ENCODE assay signal across 9 cellular contexts in genomic region chr4:180449395-180449956, GRCh38.
DNase-seq lines count a peak whose midpoint lies in the region; ATAC-seq, FAIRE-seq and TF ChIP-seq lines count a peak whose summit lies in the region.
"Had no signal": no experiment of that assay in that cellular context is flagged by ENCODE, and none has a peak within 500 bp of the region (broad histone marks: within the 10 kb centered on the region; RNA-seq: fewer than 3 reads in every experiment).

No MANE protein-coding gene starts in this region.

- CTCF ChIA-PET in activated naive CD4-positive, alpha-beta T cell treated with anti-CD3 and anti-CD28 coated beads for 36 hours (lab: Charles Lee) = no interaction called here

- H3K36me3 Mint-ChIP-seq in type B pancreatic cell = no peaks in the 10 kb centered on the region
- H3K36me3 Mint-ChIP-seq in activated naive CD4-positive, alpha-beta T cell treated with anti-CD3 and anti-CD28 coated beads for 36 hours (ENCODE audit: low read depth) = no peaks in the 10 kb centered on the region

- DNase-seq in NCI-H748 treated with DMSO at 0.1 percent for 48 hours (lab: John Stamatoyannopoulos, UW) = peak; percentile 54
- DNase-seq in bronchial epithelial cell (ENCODE audit: low read depth) = peak; percentile 0
- DNase-seq in type B pancreatic cell (ENCODE audit: extremely low spot score, unreplicated experiment) = no peak
- no peak for DNase-seq in activated naive CD4-positive, alpha-beta T cell treated with anti-CD3 and anti-CD28 coated beads for 36 hours
- no peak for DNase-seq in activated CD4-positive, alpha-beta T cell treated with anti-CD3 and anti-CD28 coated beads, Interleukin-2, amount 50 U/mL, for 48 hours

- no peak overlapping the region for H3K27ac Mint-ChIP-seq in type B pancreatic cell
- H3K27ac Mint-ChIP-seq in activated naive CD4-positive, alpha-beta T cell treated with anti-CD3 and anti-CD28 coated beads for 36 hours = no peak overlapping the region
- H3K27ac Mint-ChIP-seq: T-helper 1 cell treated with Interleukin-12 subunit alpha and Interleukin-12 subunit beta and Interleukin-4 antibody, amounts not matched to agents 30 μg/mL and 1 μg/mL, for 36 hours had no signal

- intact Hi-C loops in activated naive CD4-positive, alpha-beta T cell treated with anti-CD3 and anti-CD28 coated beads for 36 hours (cut with micrococcal nuclease) = no loop called here

- H3K27me3 Mint-ChIP-seq in type B pancreatic cell = no peaks in the 10 kb centered on the region
- H3K27me3 Mint-ChIP-seq in activated naive CD4-positive, alpha-beta T cell treated with anti-CD3 and anti-CD28 coated beads for 36 hours (ENCODE audit: low read depth) = no peaks in the 10 kb centered on the region

- peak; percentile 52 for ATAC-seq in HG02973 (IDR thresholded peaks at IDR 0.05; ENCODE audit: unreplicated experiment)
- no peak for ATAC-seq in GM18498 (IDR thresholded peaks at IDR 0.05; ENCODE audit: unreplicated experiment)

- peak overlapping the region; percentile 46 for H3K4me3 Mint-ChIP-seq in type B pancreatic cell
- H3K4me3 Mint-ChIP-seq in activated naive CD4-positive, alpha-beta T cell treated with anti-CD3 and anti-CD28 coated beads for 36 hours = no peak overlapping the region
- H3K4me3 Mint-ChIP-seq: T-helper 1 cell treated with Interleukin-12 subunit alpha and Interleukin-12 subunit beta and Interleukin-4 antibody, amounts not matched to agents 30 μg/mL and 1 μg/mL, for 36 hours had no signal

- no peak overlapping the region for H3K4me3 ChIP-seq in GM12875 (ENCODE audit: low read depth, low read length)
- H3K4me3 ChIP-seq in bronchial epithelial cell (ENCODE audit: low read depth, low read length) = no peak overlapping the region

- peaks cover 10% of the 10 kb centered on the region for H3K4me1 Mint-ChIP-seq in type B pancreatic cell (ENCODE audit: unreplicated experiment)
- no peaks in the 10 kb centered on the region for H3K4me1 Mint-ChIP-seq in activated naive CD4-positive, alpha-beta T cell treated with anti-CD3 and anti-CD28 coated beads for 36 hours (ENCODE audit: low read depth)

- H3K9me3 Mint-ChIP-seq in type B pancreatic cell = no peaks in the 10 kb centered on the region
- H3K9me3 Mint-ChIP-seq in activated naive CD4-positive, alpha-beta T cell treated with anti-CD3 and anti-CD28 coated beads for 36 hours = peaks cover 3% of the 10 kb centered on the region
- H3K9me3 Mint-ChIP-seq: T-helper 1 cell treated with Interleukin-12 subunit alpha and Interleukin-12 subunit beta and Interleukin-4 antibody, amounts not matched to agents 30 μg/mL and 1 μg/mL, for 36 hours had no signal

- no peak for FAIRE-seq in bronchial epithelial cell (lab: Jason Lieb, UNC)

- no peaks in the 10 kb centered on the region for H3K36me3 ChIP-seq in bronchial epithelial cell (ENCODE audit: control insufficient read depth, insufficient read depth, low read length)

- TF ChIP-seq CTCF in GM12875 (IDR thresholded peaks at IDR 0.05; ENCODE audit: borderline replicate concordance, insufficient read depth, low read depth, low read length) (peak; percentile 55), bronchial epithelial cell (IDR thresholded peaks at IDR 0.05; ENCODE audit: insufficient read depth, low read length, severe bottlenecking) (no peak), type B pancreatic cell (conservative IDR thresholded peaks at IDR 0.05) (peak; percentile 69)

- no peaks in the 10 kb centered on the region for H3K27me3 ChIP-seq in bronchial epithelial cell (ENCODE audit: control insufficient read depth, insufficient read depth, low read length)

Comparison
In these comparisons a context has a peak if more than half of its experiments do, and no peak if none do; other contexts are left out.
1. DNase-seq: peak in NCI-H748 treated with DMSO at 0.1 percent for 48 hours (single experiment) and bronchial epithelial cell (single experiment); none in type B pancreatic cell (single experiment), activated naive CD4-positive, alpha-beta T cell treated with anti-CD3 and anti-CD28 coated beads for 36 hours (single experiment) and activated CD4-positive, alpha-beta T cell treated with anti-CD3 and anti-CD28 coated beads, Interleukin-2, amount 50 U/mL, for 48 hours (0 of 2).